Comparison of ENCODE assay signal across 17 cellular contexts in the genomic region with DNA sequence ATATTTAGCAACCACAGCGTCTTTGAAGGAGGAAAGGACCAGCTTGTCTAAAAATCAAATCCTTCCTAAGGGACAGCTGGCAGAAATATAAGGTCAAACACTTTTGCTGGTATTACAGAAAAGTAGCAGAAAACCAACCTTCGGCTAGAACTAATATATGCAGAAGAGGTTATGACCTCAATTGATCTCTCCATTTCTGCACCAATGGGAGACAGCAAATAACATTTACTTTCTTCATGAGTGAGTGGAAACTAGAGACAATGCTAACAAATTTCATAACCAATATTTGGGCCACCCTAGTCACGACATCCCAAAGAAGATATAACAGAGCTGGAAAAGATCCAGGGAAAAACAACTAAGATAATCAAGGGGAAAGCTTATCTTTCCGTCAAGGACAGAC.
"Had no signal": no experiment of that assay in that cellular context is flagged by ENCODE, and none has a peak within 500 bp of the region (broad histone marks: within the 10 kb centered on the region; RNA-seq: fewer than 3 reads in every experiment).

No MANE protein-coding gene starts in this region.

- DNase-seq: cortex of kidney; dorsolateral prefrontal cortex; effector CD8-positive, alpha-beta T cell; foreskin melanocyte; head of caudate nucleus; kidney; left colon; lower lobe of right lung; natural killer cell; ovary; right cardiac atrium; stimulated activated CD4-positive, alpha-beta T cell treated with anti-CD3 and anti-CD28 coated beads, Interleukin-2, amount 100 ng/mL, for 48 hours; stimulated activated naive CD4-positive, alpha-beta T cell treated with Interleukin-2 at 50 U/mL for 16 hours; thyroid gland had no signal

- H3K36me3 ChIP-seq: lower lobe of right lung, ovary, thyroid gland had no signal

- ATAC-seq: left colon, lower lobe of right lung, natural killer cell, right cardiac atrium had no signal

- H3K9me3 ChIP-seq: lower lobe of right lung, ovary, thyroid gland had no signal

- H3K4me2 ChIP-seq: hepatocyte, smooth muscle cell had no signal

- H3K4me3 ChIP-seq: dorsolateral prefrontal cortex, hepatocyte, lower lobe of right lung, ovary, smooth muscle cell, thyroid gland had no signal

- H3K27ac ChIP-seq: dorsolateral prefrontal cortex, hepatocyte, lower lobe of right lung, ovary, thyroid gland had no signal

- H3K27me3 ChIP-seq: hepatocyte, ovary, thyroid gland had no signal

- H3K4me1 ChIP-seq: lower lobe of right lung, thyroid gland had no signal

- FAIRE-seq: urothelium cell line had no signal

- H2AFZ ChIP-seq: hepatocyte had no signal

- H3K79me2 ChIP-seq: hepatocyte had no signal
